Comparison of ENCODE assay signal across 16 cellular contexts in genomic region chr11:11318479-11318878, GRCh38.
DNase-seq lines count a peak whose midpoint lies in the region; ATAC-seq and TF ChIP-seq lines count a peak whose summit lies in the region.
"Had no signal": no experiment of that assay in that cellular context is flagged by ENCODE, and none has a peak within 500 bp of the region (broad histone marks: within the 10 kb centered on the region; RNA-seq: fewer than 3 reads in every experiment).

No MANE protein-coding gene starts in this region.

- peak overlapping the region; percentile 75 for H3K27ac ChIP-seq in HL-60 (replicated peaks)
- H3K27ac ChIP-seq: BLaER1 had no signal

- no peak overlapping the region for H3K4me3 Mint-ChIP-seq in dendritic cell treated with granulocyte-macrophage colony-stimulating factor and Interleukin-4, amounts not matched to agents 40 ng/mL and 50 ng/mL, for 4 days
- H3K4me3 Mint-ChIP-seq in stimulated activated memory B cell treated with anti-CD40 and anti-IgM and Interleukin-4, amounts not matched to agents 10 μg/mL and 1 μg/mL and 100 μg/mL, for 72 hours: peak overlapping the region; percentile 15
- H3K4me3 Mint-ChIP-seq: B cell; CD4-positive, CD25-positive, alpha-beta regulatory T cell; CD8-positive, alpha-beta T cell; HFFc6 had no signal

- no peaks in the 10 kb centered on the region for H3K27me3 ChIP-seq in HL-60 (ENCODE audit: insufficient read depth, poor library complexity, severe bottlenecking)
- H3K27me3 ChIP-seq: BLaER1 had no signal

- DNase-seq in HL-60 (ENCODE audit: low read depth in 1 of 2, low spot score in 1 of 2): no peak
- DNase-seq in C1 segment of cervical spinal cord (lab: John Stamatoyannopoulos, UW): no peak
- DNase-seq in NCI-H524 (lab: John Stamatoyannopoulos, UW): no peak
- DNase-seq: Caco-2; CD4-positive, CD25-positive, alpha-beta regulatory T cell; CD8-positive, alpha-beta T cell; DMS153; DND-41; GOT3; HFFc6 had no signal

- peak overlapping the region; percentile 97 for H3K27ac Mint-ChIP-seq in dendritic cell treated with granulocyte-macrophage colony-stimulating factor and Interleukin-4, amounts not matched to agents 40 ng/mL and 50 ng/mL, for 4 days
- H3K27ac Mint-ChIP-seq in stimulated activated memory B cell treated with anti-CD40 and anti-IgM and Interleukin-4, amounts not matched to agents 10 μg/mL and 1 μg/mL and 100 μg/mL, for 72 hours: peak overlapping the region; percentile 82
- H3K27ac Mint-ChIP-seq: B cell; CD4-positive, CD25-positive, alpha-beta regulatory T cell; CD8-positive, alpha-beta T cell; HFFc6 had no signal

- H3K4me3 ChIP-seq in HL-60 (replicated peaks; ENCODE audit: insufficient read depth, low read length): no peak overlapping the region
- H3K4me3 ChIP-seq: BLaER1, HAP-1 had no signal

- peaks cover 73% of the 10 kb centered on the region for H3K4me1 Mint-ChIP-seq in dendritic cell treated with granulocyte-macrophage colony-stimulating factor and Interleukin-4, amounts not matched to agents 40 ng/mL and 50 ng/mL, for 4 days (ENCODE audit: low read depth)
- H3K4me1 Mint-ChIP-seq in stimulated activated memory B cell treated with anti-CD40 and anti-IgM and Interleukin-4, amounts not matched to agents 10 μg/mL and 1 μg/mL and 100 μg/mL, for 72 hours: peaks cover 21% of the 10 kb centered on the region
- H3K4me1 Mint-ChIP-seq: B cell; CD4-positive, CD25-positive, alpha-beta regulatory T cell had no signal

- peaks cover 83% of the 10 kb centered on the region for H3K36me3 Mint-ChIP-seq in dendritic cell treated with granulocyte-macrophage colony-stimulating factor and Interleukin-4, amounts not matched to agents 40 ng/mL and 50 ng/mL, for 4 days (ENCODE audit: low read depth)
- H3K36me3 Mint-ChIP-seq in stimulated activated memory B cell treated with anti-CD40 and anti-IgM and Interleukin-4, amounts not matched to agents 10 μg/mL and 1 μg/mL and 100 μg/mL, for 72 hours: peaks cover 6% of the 10 kb centered on the region
- H3K36me3 Mint-ChIP-seq: CD4-positive, CD25-positive, alpha-beta regulatory T cell; CD8-positive, alpha-beta T cell had no signal

- peak; percentile 68 for ATAC-seq in stimulated activated memory B cell treated with anti-CD40 and anti-IgM and Interleukin-4, amounts not matched to agents 10 μg/mL and 1 μg/mL and 100 μg/mL, for 72 hours
- no peak for ATAC-seq in HG02763 (IDR thresholded peaks at IDR 0.05; ENCODE audit: unreplicated experiment)
- ATAC-seq: CD8-positive, alpha-beta T cell had no signal

- no peaks in the 10 kb centered on the region for H3K27me3 Mint-ChIP-seq in dendritic cell treated with granulocyte-macrophage colony-stimulating factor and Interleukin-4, amounts not matched to agents 40 ng/mL and 50 ng/mL, for 4 days
- H3K27me3 Mint-ChIP-seq in stimulated activated memory B cell treated with anti-CD40 and anti-IgM and Interleukin-4, amounts not matched to agents 10 μg/mL and 1 μg/mL and 100 μg/mL, for 72 hours: peaks cover 9% of the 10 kb centered on the region
- H3K27me3 Mint-ChIP-seq: CD4-positive, CD25-positive, alpha-beta regulatory T cell had no signal

- no peak for TF ChIP-seq CTCF in HL-60 (IDR thresholded peaks at IDR 0.05; ENCODE audit: insufficient read depth, low read length)

- peaks cover 28% of the 10 kb centered on the region for H3K9me3 Mint-ChIP-seq in dendritic cell treated with granulocyte-macrophage colony-stimulating factor and Interleukin-4, amounts not matched to agents 40 ng/mL and 50 ng/mL, for 4 days
- peaks cover 4% of the 10 kb centered on the region for H3K9me3 Mint-ChIP-seq in stimulated activated memory B cell treated with anti-CD40 and anti-IgM and Interleukin-4, amounts not matched to agents 10 μg/mL and 1 μg/mL and 100 μg/mL, for 72 hours
- H3K9me3 Mint-ChIP-seq: HFFc6 had no signal

- intact Hi-C loops in dendritic cell treated with granulocyte-macrophage colony-stimulating factor and Interleukin-4, amounts not matched to agents 40 ng/mL and 50 ng/mL, for 4 days (cut with micrococcal nuclease): loop anchor here (2.0 kb wide), 2 partner anchors 52 to 98 kb away; no protein-coding TSS in a partner anchor
